8 cellular contexts compared by ENCODE assay signal in the genomic region with DNA sequence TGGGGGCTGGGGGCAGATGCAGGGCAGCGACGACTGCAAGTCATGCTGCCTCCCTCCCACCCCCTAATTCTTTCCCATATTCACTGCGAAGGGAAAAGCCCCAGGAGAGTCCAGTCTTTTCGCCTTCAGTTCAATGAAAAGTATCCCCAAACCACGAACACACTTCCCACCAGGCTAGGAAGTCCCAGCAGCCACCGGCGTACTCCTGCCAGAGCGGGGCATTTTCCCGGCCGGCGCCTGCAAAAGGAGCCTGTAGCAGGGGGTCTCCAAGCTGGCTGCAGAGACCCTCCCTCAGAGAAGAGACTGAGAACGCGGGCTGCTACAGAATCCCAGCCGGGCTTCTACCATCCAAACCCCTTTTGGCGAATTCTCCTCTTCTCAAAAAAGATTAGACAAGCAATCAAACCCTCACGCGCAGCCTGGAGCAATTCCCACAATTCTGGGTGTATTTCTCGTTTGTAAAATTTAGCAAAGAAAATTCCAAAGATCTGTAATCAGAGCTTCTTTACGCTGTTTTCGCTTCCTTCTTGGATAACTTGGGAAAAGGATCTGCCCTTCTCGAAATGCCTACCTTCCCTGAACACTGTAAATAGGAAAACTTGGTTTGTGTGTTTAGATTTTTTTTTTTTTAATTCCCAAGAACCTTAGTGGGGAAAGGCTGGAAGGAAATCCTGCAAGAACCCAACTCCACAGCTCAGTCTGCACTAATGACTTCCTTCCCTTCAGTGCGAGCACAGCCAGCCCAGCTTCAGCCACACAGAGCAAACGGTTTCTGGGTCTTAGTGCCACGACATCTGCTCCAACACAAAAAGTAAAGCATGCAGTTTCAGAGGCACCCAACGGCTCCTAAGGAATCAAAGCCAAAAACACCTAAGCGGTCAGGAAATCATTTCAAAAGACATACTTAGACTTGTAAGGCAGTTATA.
A peak's percentile ranks its signal among the peaks of the same experiment; 100 is the strongest.
DNase-seq lines count a peak whose midpoint lies in the region; ATAC-seq and TF ChIP-seq lines count a peak whose summit lies in the region.

No MANE protein-coding gene starts in this region.

- POLR2A ChIA-PET in IMR-90 (lab: Charles Lee; ENCODE audit: unreplicated experiment), result interaction anchor here (0.7 kb wide), 1 partner anchor 296 kb away, joined by 3 read pairs; no protein-coding TSS in a partner anchor
- POLR2A ChIA-PET in activated CD4-positive, alpha-beta memory T cell treated with anti-CD3 and anti-CD28 coated beads, Interleukin-2, amount 10 ng/mL, durations not matched to agents 7 days and 5 days (lab: Charles Lee), result no interaction called here

- CTCF ChIA-PET in IMR-90 (lab: Yijun Ruan, JAX), result interaction anchor here (0.6 to 1.0 kb wide), 4 partner anchors 308 to 557 kb away, joined by 3 to 6 read pairs (median 4); no protein-coding TSS in a partner anchor
- CTCF ChIA-PET in activated CD4-positive, alpha-beta memory T cell treated with anti-CD3 and anti-CD28 coated beads, Interleukin-2, amount 10 ng/mL, durations not matched to agents 7 days and 5 days (lab: Charles Lee), result interaction anchor here (0.6 to 3.0 kb wide), 8 partner anchors 25 to 524 kb away, joined by 3 to 18 read pairs (median 4); a partner anchor contains a TSS

- H2BK120ac ChIP-seq in IMR-90 (ENCODE audit: low read depth, low read length), result peak overlapping the region; percentile 86

- in situ Hi-C loops in IMR-90 (cut with MboI; ENCODE audit: low sequenced_read_pairs), result loop anchor here (25.0 kb wide), 1 partner anchor 381 kb away; no protein-coding TSS in a partner anchor

- peak overlapping the region; percentile 80 for H3K14ac ChIP-seq in IMR-90 (replicated peaks; ENCODE audit: low read depth, low read length)

- ATAC-seq in IMR-90 (ENCODE audit: low read depth) (peak; percentile 48), HG02852 (IDR thresholded peaks at IDR 0.05; ENCODE audit: unreplicated experiment) (no peak), HG02571 (IDR thresholded peaks at IDR 0.05; ENCODE audit: unreplicated experiment) (no peak)
- ATAC-seq in stimulated activated naive CD8-positive, alpha-beta T cell treated with anti-CD3 and anti-CD28 coated beads, Interleukin-15, amount 100 ng/mL, for 72 hours, result no peak

- H3K4me1 Mint-ChIP-seq in activated CD4-positive, alpha-beta memory T cell treated with anti-CD3 and anti-CD28 coated beads, Interleukin-2, amount 10 ng/mL, durations not matched to agents 7 days and 5 days, result peaks cover 18% of the 10 kb centered on the region
- H3K4me1 Mint-ChIP-seq in stimulated activated naive CD8-positive, alpha-beta T cell treated with anti-CD3 and anti-CD28 coated beads, Interleukin-15, amount 100 ng/mL, for 72 hours, result peaks cover 20% of the 10 kb centered on the region

- H3K4me3 Mint-ChIP-seq in activated CD4-positive, alpha-beta memory T cell treated with anti-CD3 and anti-CD28 coated beads, Interleukin-2, amount 10 ng/mL, durations not matched to agents 7 days and 5 days, result peak overlapping the region; percentile 69
- peak overlapping the region; percentile 87 to 93 for H3K4me3 Mint-ChIP-seq in stimulated activated naive CD8-positive, alpha-beta T cell treated with anti-CD3 and anti-CD28 coated beads, Interleukin-15, amount 100 ng/mL, for 72 hours

- peak overlapping the region; percentile 47; the same call in 1 of the 3 replicates for H2BK15ac ChIP-seq in IMR-90 (ENCODE audit: low read depth, low read length)

- H3K27ac ChIP-seq in IMR-90 (ENCODE audit: insufficient read depth, low read length), result peak overlapping the region; percentile 75

- WGBS in IMR-90 (ENCODE audit: extremely low coverage in 2 of 2, insufficient read length in 1 of 2), 2 experiments, result 7% methylated on average over 3 of the region's 26 CpGs; no CpG with 5 or more reads in 1 of the 2 experiments

- no TSS peak for BruUV-seq in IMR-90 (replicated peaks; lab: Mats Ljungman, UMichigan)

- H3K23ac ChIP-seq in IMR-90 (ENCODE audit: low read depth, low read length), result peak overlapping the region; percentile 78

- peak overlapping the region; percentile 81 for H3K9ac ChIP-seq in IMR-90 (ENCODE audit: low read depth, low read length)

- H3K27me3 Mint-ChIP-seq in activated CD4-positive, alpha-beta memory T cell treated with anti-CD3 and anti-CD28 coated beads, Interleukin-2, amount 10 ng/mL, durations not matched to agents 7 days and 5 days, result peaks cover 39% of the 10 kb centered on the region
- H3K27me3 Mint-ChIP-seq in stimulated activated naive CD8-positive, alpha-beta T cell treated with anti-CD3 and anti-CD28 coated beads, Interleukin-15, amount 100 ng/mL, for 72 hours, result no peaks in the 10 kb centered on the region

- peak overlapping the region; percentile 78 for H4K5ac ChIP-seq in IMR-90 (ENCODE audit: low read depth, low read length)

- H3K9me1 ChIP-seq in IMR-90 (ENCODE audit: insufficient read depth, low read length), result no peaks in the 10 kb centered on the region

- H3K36me3 ChIP-seq in IMR-90 (ENCODE audit: control insufficient read depth, insufficient read depth, low read length), result no peaks in the 10 kb centered on the region

- peaks cover 5% of the 10 kb centered on the region; the same call in 1 of the 2 replicates for H3K4me1 ChIP-seq in IMR-90 (ENCODE audit: control insufficient read depth, insufficient read depth, low read length)

- H3K79me1 ChIP-seq in IMR-90 (ENCODE audit: low read depth in 1 of 2, low read length in 2 of 2), result peaks cover 15 to 25% of the 10 kb centered on the region in 2 experiments

- H3K4me2 ChIP-seq in IMR-90 (ENCODE audit: low read depth, low read length), result peak overlapping the region; percentile 92

- H4K91ac ChIP-seq in IMR-90 (ENCODE audit: insufficient read depth, low read depth, low read length), result peak overlapping the region; percentile 77

- no peaks in the 10 kb centered on the region for H3K27me3 ChIP-seq in IMR-90 (ENCODE audit: control insufficient read depth, insufficient read depth, low read length)

- peak overlapping the region; percentile 38; the same call in 1 of the 2 replicates for H2BK20ac ChIP-seq in IMR-90 (ENCODE audit: low read depth, low read length)

- intact Hi-C loops in IMR-90 (cut with micrococcal nuclease), result loop anchor here (1.0 to 5.0 kb wide), 6 partner anchors 46 to 423 kb away; no protein-coding TSS in a partner anchor

- no peaks in the 10 kb centered on the region for H4K20me1 ChIP-seq in IMR-90 (ENCODE audit: insufficient read depth, low read length)

- H3K36me3 Mint-ChIP-seq in activated CD4-positive, alpha-beta memory T cell treated with anti-CD3 and anti-CD28 coated beads, Interleukin-2, amount 10 ng/mL, durations not matched to agents 7 days and 5 days (ENCODE audit: low read depth), result no peaks in the 10 kb centered on the region

- peak overlapping the region; percentile 60 for H2AK9ac ChIP-seq in IMR-90 (replicated peaks; ENCODE audit: low read depth, low read length, poor library complexity)

- no peak for TF ChIP-seq CTCF in IMR-90 (conservative IDR thresholded peaks at IDR 0.05; ENCODE audit: low read depth, low read length)

- TF ChIP-seq RAD21 in IMR-90 (IDR thresholded peaks at IDR 0.05; ENCODE audit: low read length), result 0 out of 2 replicates have a peak, but pooled peaks have one; percentile 4

- dilution Hi-C loops in IMR-90 (cut with HindIII; ENCODE audit: low sequenced_read_pairs, unreplicated experiment), result no loop called here

- H4K8ac ChIP-seq in IMR-90 (ENCODE audit: low read depth in 2 of 2, low read length in 2 of 2), result peak overlapping the region; percentile 87 to 96; a peak in 3 of 4 replicates

- peak overlapping the region; percentile 76 for H2BK5ac ChIP-seq in IMR-90 (ENCODE audit: low read depth, low read length, poor library complexity, severe bottlenecking)

- peak overlapping the region; percentile 45; the same call in 1 of the 2 replicates for H3K56ac ChIP-seq in IMR-90 (ENCODE audit: extremely low read depth, insufficient read depth, low read length)

- TF ChIP-seq POLR2A in IMR-90 (IDR thresholded peaks at IDR 0.05; ENCODE audit: low read depth, low read length), result no peak
- TF ChIP-seq POLR2A in erythroblast (IDR thresholded peaks at IDR 0.05; ENCODE audit: low read length), result no peak

- H3K4ac ChIP-seq in IMR-90 (ENCODE audit: low read depth, low read length), result peak overlapping the region; percentile 91

- H2AFZ ChIP-seq in IMR-90 (replicated peaks; ENCODE audit: low read length, poor library complexity), result peak overlapping the region; percentile 90

- H3K9me3 Mint-ChIP-seq in activated CD4-positive, alpha-beta memory T cell treated with anti-CD3 and anti-CD28 coated beads, Interleukin-2, amount 10 ng/mL, durations not matched to agents 7 days and 5 days, result no peaks in the 10 kb centered on the region
- no peaks in the 10 kb centered on the region for H3K9me3 Mint-ChIP-seq in stimulated activated naive CD8-positive, alpha-beta T cell treated with anti-CD3 and anti-CD28 coated beads, Interleukin-15, amount 100 ng/mL, for 72 hours

- H2AK5ac ChIP-seq in IMR-90 (ENCODE audit: low read depth, low read length), result peak overlapping the region; percentile 24; the same call in 1 of the 2 replicates

- peak; percentile 92 for DNase-seq in Ammon's horn (ENCODE audit: low spot score)
- DNase-seq in IMR-90, result peak; percentile 76
- peak; percentile 22 for DNase-seq in activated CD4-positive, alpha-beta memory T cell treated with anti-CD3 and anti-CD28 coated beads, Interleukin-2, amount 10 ng/mL, durations not matched to agents 7 days and 5 days
- DNase-seq in erythroblast (lab: John Stamatoyannopoulos, UW), result peak; percentile 14 to 23
- peak; percentile 71 to 86 for DNase-seq in lung microvascular endothelial cell (ENCODE audit: low read depth in 2 of 2)
- peak; percentile 24 to 47 for DNase-seq in stimulated activated naive CD8-positive, alpha-beta T cell treated with anti-CD3 and anti-CD28 coated beads, Interleukin-15, amount 100 ng/mL, for 72 hours

- H3K9me3 ChIP-seq in IMR-90 (ENCODE audit: control insufficient read depth, insufficient read depth, low read length), result no peaks in the 10 kb centered on the region

- no peak overlapping the region for H3K27ac Mint-ChIP-seq in activated CD4-positive, alpha-beta memory T cell treated with anti-CD3 and anti-CD28 coated beads, Interleukin-2, amount 10 ng/mL, durations not matched to agents 7 days and 5 days
- peak overlapping the region; percentile 95 to 96 for H3K27ac Mint-ChIP-seq in stimulated activated naive CD8-positive, alpha-beta T cell treated with anti-CD3 and anti-CD28 coated beads, Interleukin-15, amount 100 ng/mL, for 72 hours

- peak overlapping the region; percentile 45 for H3K4me3 ChIP-seq in IMR-90 (ENCODE audit: insufficient read depth, low read depth, low read length)

- H3K18ac ChIP-seq in IMR-90 (ENCODE audit: low read depth, low read length), result peak overlapping the region; percentile 83

TF ChIP-seq in IMR-90, 13 proteins besides CTCF, POLR2A, EP300 and RAD21 (continues in another document):
- TF ChIP-seq, protein P1, sequence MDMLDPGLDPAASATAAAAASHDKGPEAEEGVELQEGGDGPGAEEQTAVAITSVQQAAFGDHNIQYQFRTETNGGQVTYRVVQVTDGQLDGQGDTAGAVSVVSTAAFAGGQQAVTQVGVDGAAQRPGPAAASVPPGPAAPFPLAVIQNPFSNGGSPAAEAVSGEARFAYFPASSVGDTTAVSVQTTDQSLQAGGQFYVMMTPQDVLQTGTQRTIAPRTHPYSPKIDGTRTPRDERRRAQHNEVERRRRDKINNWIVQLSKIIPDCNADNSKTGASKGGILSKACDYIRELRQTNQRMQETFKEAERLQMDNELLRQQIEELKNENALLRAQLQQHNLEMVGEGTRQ (IDR thresholded peaks at IDR 0.05; ENCODE audit: low read depth, low read length), result no peak
- TF ChIP-seq MXI1 (IDR thresholded peaks at IDR 0.05; ENCODE audit: borderline replicate concordance, low read depth, low read length), result no peak

Comparison
In these comparisons a context has a peak if more than half of its experiments do, and no peak if none do; other contexts are left out.
1. DNase-seq: peak in every context shown above with its lines; median percentile 92 in Ammon's horn; 78 in lung microvascular endothelial cell; 76 in IMR-90; 36 in stimulated activated naive CD8-positive, alpha-beta T cell treated with anti-CD3 and anti-CD28 coated beads, Interleukin-15, amount 100 ng/mL, for 72 hours; 22 in activated CD4-positive, alpha-beta memory T cell treated with anti-CD3 and anti-CD28 coated beads, Interleukin-2, amount 10 ng/mL, durations not matched to agents 7 days and 5 days; 18 in erythroblast.